Comparison of ENCODE assay signal across 1 cellular context in genomic region chr2:166773268-166773949, GRCh38.
TF ChIP-seq lines count a peak whose summit lies in the region.

No MANE protein-coding gene starts in this region.

TF ChIP-seq in H1, 55 proteins besides CTCF, POLR2A, EP300 and RAD21 (continued from another document):
- TF ChIP-seq FOSL1 (IDR thresholded peaks at IDR 0.05; ENCODE audit: insufficient read depth, low read depth, low read length) (no peak), SIX5 (IDR thresholded peaks at IDR 0.05; ENCODE audit: low read depth, low read length) (no peak), SP1 (IDR thresholded peaks at IDR 0.05; ENCODE audit: low read depth, low read length) (no peak)
